Comparison of ENCODE assay signal across 26 cellular contexts in genomic region chr3:61701019-61701418, GRCh38.
A peak's percentile ranks its signal among the peaks of the same experiment; 100 is the strongest.
DNase-seq lines count a peak whose midpoint lies in the region; ATAC-seq and TF ChIP-seq lines count a peak whose summit lies in the region.
"Had no signal": no experiment of that assay in that cellular context is flagged by ENCODE, and none has a peak within 500 bp of the region (broad histone marks: within the 10 kb centered on the region; RNA-seq: fewer than 3 reads in every experiment).

No MANE protein-coding gene starts in this region.

- H3K4me3 Mint-ChIP-seq in MCF 10A (ENCODE audit: unreplicated experiment) = no peak overlapping the region
- H3K4me3 Mint-ChIP-seq in endodermal cell = no peak overlapping the region
- no peak overlapping the region for H3K4me3 Mint-ChIP-seq in neural progenitor cell
- no peak overlapping the region for H3K4me3 Mint-ChIP-seq in natural killer cell
- H3K4me3 Mint-ChIP-seq: activated naive CD8-positive, alpha-beta T cell treated with anti-CD3 and anti-CD28 coated beads for 36 hours; activated T-helper 17 cell treated with anti-CD3 and anti-CD28 coated beads, Interleukin-2, amount 50 U/mL, for 72 hours; stimulated activated naive CD8-positive, alpha-beta T cell treated with anti-CD3 and anti-CD28 coated beads, Interleukin-15, Interleukin-2, amounts not matched to agents 100 ng/mL and 50 ng/mL, for 24 hours had no signal

- BruUV-seq in MCF 10A (replicated peaks; lab: Mats Ljungman, UMichigan) = no TSS peak

- no peak for TF ChIP-seq POLR2A in breast epithelium (IDR thresholded peaks at IDR 0.05)

- H3K79me2 ChIP-seq in neural progenitor cell (ENCODE audit: low read depth) (peaks cover 99% of the 10 kb centered on the region), smooth muscle cell (ENCODE audit: low read depth) (peaks cover 31% of the 10 kb centered on the region)

- H3K36me3 ChIP-seq in breast epithelium (no peaks in the 10 kb centered on the region), endodermal cell (ENCODE audit: control insufficient read depth, insufficient read depth, low read length) (no peaks in the 10 kb centered on the region), neural progenitor cell (no peaks in the 10 kb centered on the region), smooth muscle cell (ENCODE audit: low read depth) (no peaks in the 10 kb centered on the region)
- H3K36me3 ChIP-seq: BE2C, sigmoid colon had no signal

- H3K4me3 ChIP-seq in breast epithelium (no peak overlapping the region), endodermal cell (ENCODE audit: low read length) (no peak overlapping the region), neural progenitor cell (no peak overlapping the region), smooth muscle cell (no peak overlapping the region)
- H3K4me3 ChIP-seq: dorsolateral prefrontal cortex, PC-9, sigmoid colon had no signal

- H4K20me1 ChIP-seq in neural progenitor cell (ENCODE audit: low read depth) = peaks cover 94% of the 10 kb centered on the region
- H4K20me1 ChIP-seq in smooth muscle cell (ENCODE audit: low read depth) = peaks cover 89% of the 10 kb centered on the region

- H3K36me3 Mint-ChIP-seq in MCF 10A (ENCODE audit: insufficient read depth, unreplicated experiment) (peaks cover 7% of the 10 kb centered on the region), endodermal cell (ENCODE audit: low read depth) (peaks cover 3% of the 10 kb centered on the region), neural progenitor cell (no peaks in the 10 kb centered on the region), natural killer cell (no peaks in the 10 kb centered on the region)
- H3K36me3 Mint-ChIP-seq: activated naive CD8-positive, alpha-beta T cell treated with anti-CD3 and anti-CD28 coated beads for 36 hours had no signal

- peaks cover 37% of the 10 kb centered on the region for H3F3A ChIP-seq in neural progenitor cell (ENCODE audit: low read depth)
- no peaks in the 10 kb centered on the region for H3F3A ChIP-seq in smooth muscle cell (ENCODE audit: low read depth)

- CTCF ChIA-PET in MCF 10A (lab: Yijun Ruan, JAX) = interaction anchor here (0.6 to 1.1 kb wide), 4 partner anchors 14 to 1084 kb away, joined by 3 read pairs; no protein-coding TSS in a partner anchor

- ATAC-seq in natural killer cell = no peak
- ATAC-seq: activated T-helper 17 cell treated with anti-CD3 and anti-CD28 coated beads, Interleukin-2, amount 50 U/mL, for 72 hours; left ventricle myocardium superior had no signal

- H3K9ac ChIP-seq in endodermal cell (ENCODE audit: extremely low read depth, low read length, poor library complexity, severe bottlenecking) (no peak overlapping the region), neural progenitor cell (no peak overlapping the region), smooth muscle cell (ENCODE audit: low read depth) (no peak overlapping the region)

- H3K9me3 ChIP-seq in breast epithelium = no peaks in the 10 kb centered on the region
- H3K9me3 ChIP-seq in endodermal cell (ENCODE audit: control insufficient read depth, low read length) = no peaks in the 10 kb centered on the region
- H3K9me3 ChIP-seq in neural progenitor cell (ENCODE audit: low read depth) = no peaks in the 10 kb centered on the region
- no peaks in the 10 kb centered on the region for H3K9me3 ChIP-seq in smooth muscle cell (replicated peaks; ENCODE audit: low read depth)
- H3K9me3 ChIP-seq: BE2C, sigmoid colon had no signal

- 17% methylated on average over 1 of the region's 2 CpGs; no CpG with 5 or more reads in 1 of the 2 experiments for WGBS in endodermal cell (ENCODE audit: insufficient coverage in 1 of 2, insufficient read length in 1 of 2), 2 experiments
- WGBS in smooth muscle cell (ENCODE audit: low lambda C conversion rate) = 73% methylated on average over 2 of the region's 2 CpGs

- H3K27ac Mint-ChIP-seq in MCF 10A (ENCODE audit: low read depth, unreplicated experiment) (peak overlapping the region; percentile 50), endodermal cell (peak overlapping the region; percentile 27), neural progenitor cell (no peak overlapping the region), natural killer cell (no peak overlapping the region)
- H3K27ac Mint-ChIP-seq: activated naive CD8-positive, alpha-beta T cell treated with anti-CD3 and anti-CD28 coated beads for 36 hours; activated T-helper 17 cell treated with anti-CD3 and anti-CD28 coated beads, Interleukin-2, amount 50 U/mL, for 72 hours; stimulated activated naive CD8-positive, alpha-beta T cell treated with anti-CD3 and anti-CD28 coated beads, Interleukin-15, Interleukin-2, amounts not matched to agents 100 ng/mL and 50 ng/mL, for 24 hours had no signal

- no peak for TF ChIP-seq CTCF in MCF 10A (IDR thresholded peaks at IDR 0.05; ENCODE audit: unreplicated experiment)
- TF ChIP-seq CTCF in breast epithelium (IDR thresholded peaks at IDR 0.05) = no peak
- no peak for TF ChIP-seq CTCF in endodermal cell (conservative IDR thresholded peaks at IDR 0.05)
- no peak for TF ChIP-seq CTCF in neural progenitor cell (IDR thresholded peaks at IDR 0.05)
- TF ChIP-seq CTCF in natural killer cell (IDR thresholded peaks at IDR 0.05) = no peak
- no peak for TF ChIP-seq CTCF in smooth muscle cell (IDR thresholded peaks at IDR 0.05; ENCODE audit: borderline replicate concordance, insufficient read depth, poor library complexity, severe bottlenecking)

- H3K27me3 Mint-ChIP-seq in MCF 10A (ENCODE audit: insufficient read depth, unreplicated experiment) (no peaks in the 10 kb centered on the region), endodermal cell (ENCODE audit: insufficient read depth) (no peaks in the 10 kb centered on the region), neural progenitor cell (ENCODE audit: insufficient read depth, low read depth) (peaks cover 3% of the 10 kb centered on the region), natural killer cell (ENCODE audit: low read depth in 2 of 2) (no peaks in the 10 kb centered on the region)
- H3K27me3 Mint-ChIP-seq: activated naive CD8-positive, alpha-beta T cell treated with anti-CD3 and anti-CD28 coated beads for 36 hours; activated T-helper 17 cell treated with anti-CD3 and anti-CD28 coated beads, Interleukin-2, amount 50 U/mL, for 72 hours; stimulated activated naive CD8-positive, alpha-beta T cell treated with anti-CD3 and anti-CD28 coated beads, Interleukin-15, Interleukin-2, amounts not matched to agents 100 ng/mL and 50 ng/mL, for 24 hours had no signal

- POLR2A ChIA-PET in MCF 10A (lab: Yijun Ruan, JAX) = interaction anchor here (0.9 to 2.3 kb wide), 8 partner anchors 9 to 140 kb away, joined by 3 to 16 read pairs (median 6); partner anchors contain the start of gene PTPRG

- peak overlapping the region; percentile 57 for H3K4me2 ChIP-seq in neural progenitor cell
- H3K4me2 ChIP-seq in smooth muscle cell = no peak overlapping the region
- H3K4me2 ChIP-seq: PC-9 had no signal

- H3K9me3 Mint-ChIP-seq in MCF 10A (ENCODE audit: unreplicated experiment) (no peaks in the 10 kb centered on the region), endodermal cell (no peaks in the 10 kb centered on the region), neural progenitor cell (no peaks in the 10 kb centered on the region), natural killer cell (peaks cover 0 to 2% of the 10 kb centered on the region in 2 donors)
- H3K9me3 Mint-ChIP-seq: activated naive CD8-positive, alpha-beta T cell treated with anti-CD3 and anti-CD28 coated beads for 36 hours; activated T-helper 17 cell treated with anti-CD3 and anti-CD28 coated beads, Interleukin-2, amount 50 U/mL, for 72 hours; stimulated activated naive CD8-positive, alpha-beta T cell treated with anti-CD3 and anti-CD28 coated beads, Interleukin-15, Interleukin-2, amounts not matched to agents 100 ng/mL and 50 ng/mL, for 24 hours had no signal

- H3K27me3 ChIP-seq in breast epithelium (no peaks in the 10 kb centered on the region), endodermal cell (ENCODE audit: control insufficient read depth, insufficient read depth, low read length, poor library complexity, severe bottlenecking) (no peaks in the 10 kb centered on the region), neural progenitor cell (no peaks in the 10 kb centered on the region), smooth muscle cell (ENCODE audit: low read depth) (no peaks in the 10 kb centered on the region)
- H3K27me3 ChIP-seq: dorsolateral prefrontal cortex, sigmoid colon had no signal

- H3K4me1 ChIP-seq in breast epithelium (no peaks in the 10 kb centered on the region), endodermal cell (ENCODE audit: control insufficient read depth, insufficient read depth, low read length) (peaks cover 28% of the 10 kb centered on the region), neural progenitor cell (peaks cover 49% of the 10 kb centered on the region), smooth muscle cell (ENCODE audit: low read depth) (peaks cover 35% of the 10 kb centered on the region)
- H3K4me1 ChIP-seq: BE2C had no signal

- DNase-seq in MCF 10A (ENCODE audit: unreplicated experiment) (peak; percentile 55), breast epithelium (ENCODE audit: low spot score in 2 of 2) (no peak), NCI-H524 treated with DMSO at 0.1 percent for 48 hours (lab: John Stamatoyannopoulos, UW) (peak; percentile 9), endodermal cell (no peak), neural progenitor cell (ENCODE audit: low spot score) (no peak), natural killer cell (no peak), midbrain (lab: John Stamatoyannopoulos, UW) (no peak), smooth muscle cell (lab: John Stamatoyannopoulos, UW; ENCODE audit: unreplicated experiment) (no peak)
- DNase-seq: activated CD4-positive, alpha-beta T cell treated with anti-CD3 and anti-CD28 coated beads, Interleukin-2, amount 50 U/mL, for 4 hours; activated CD4-positive, CD25-positive, alpha-beta regulatory T cell; activated CD8-positive, alpha-beta memory T cell treated with anti-CD3 and anti-CD28 coated beads, Interleukin-2, amount 50 U/mL, for 4 hours; activated naive CD8-positive, alpha-beta T cell treated with anti-CD3 and anti-CD28 coated beads for 36 hours; BE2C; DMS79; dorsolateral prefrontal cortex; H7; left ventricle myocardium superior; NCI-H1105 treated with DMSO at 0.1 percent for 48 hours; PC-9; posterior cingulate gyrus; SHP77; sigmoid colon; stimulated activated CD4-positive, alpha-beta T cell treated with anti-CD3 and anti-CD28 coated beads, Interleukin-15, amount 100 ng/mL, for 24 hours; T-helper 9 cell had no signal

- intact Hi-C loops in MCF 10A (cut with micrococcal nuclease) (no loop called here), breast epithelium (cut with DNase I; ENCODE audit: low total_unique reads) (no loop called here), natural killer cell (cut with micrococcal nuclease) (no loop called here)

- H2AFZ ChIP-seq in neural progenitor cell (replicated peaks) (no peak overlapping the region), smooth muscle cell (ENCODE audit: low read depth) (no peak overlapping the region)
- H2AFZ ChIP-seq: PC-9 had no signal

- peaks cover 43% of the 10 kb centered on the region for H3K4me1 Mint-ChIP-seq in MCF 10A (ENCODE audit: insufficient read depth, unreplicated experiment)
- H3K4me1 Mint-ChIP-seq in endodermal cell = peaks cover 69% of the 10 kb centered on the region
- H3K4me1 Mint-ChIP-seq in neural progenitor cell = peaks cover 32% of the 10 kb centered on the region
- no peaks in the 10 kb centered on the region for H3K4me1 Mint-ChIP-seq in natural killer cell
- H3K4me1 Mint-ChIP-seq: activated naive CD8-positive, alpha-beta T cell treated with anti-CD3 and anti-CD28 coated beads for 36 hours; activated T-helper 17 cell treated with anti-CD3 and anti-CD28 coated beads, Interleukin-2, amount 50 U/mL, for 72 hours had no signal

- H3K27ac ChIP-seq in breast epithelium (no peak overlapping the region), endodermal cell (ENCODE audit: low read depth, low read length) (peak overlapping the region; percentile 76), neural progenitor cell (no peak overlapping the region), smooth muscle cell (ENCODE audit: low read depth) (no peak overlapping the region)
- H3K27ac ChIP-seq: dorsolateral prefrontal cortex, PC-9, sigmoid colon had no signal

Comparison
In these comparisons a context has a peak if more than half of its experiments do, and no peak if none do; other contexts are left out.
1. DNase-seq: peak in MCF 10A (single experiment) and NCI-H524 treated with DMSO at 0.1 percent for 48 hours (single experiment); none in breast epithelium (0 of 2), endodermal cell (single experiment), neural progenitor cell (single experiment), natural killer cell (single experiment), midbrain (single experiment) and smooth muscle cell (single experiment).
2. H3K27ac Mint-ChIP-seq: peak in MCF 10A (single experiment) and endodermal cell (single experiment); none in neural progenitor cell (single experiment) and natural killer cell (0 of 2).